Comparison of ENCODE assay signal across 13 cellular contexts in the genomic region with DNA sequence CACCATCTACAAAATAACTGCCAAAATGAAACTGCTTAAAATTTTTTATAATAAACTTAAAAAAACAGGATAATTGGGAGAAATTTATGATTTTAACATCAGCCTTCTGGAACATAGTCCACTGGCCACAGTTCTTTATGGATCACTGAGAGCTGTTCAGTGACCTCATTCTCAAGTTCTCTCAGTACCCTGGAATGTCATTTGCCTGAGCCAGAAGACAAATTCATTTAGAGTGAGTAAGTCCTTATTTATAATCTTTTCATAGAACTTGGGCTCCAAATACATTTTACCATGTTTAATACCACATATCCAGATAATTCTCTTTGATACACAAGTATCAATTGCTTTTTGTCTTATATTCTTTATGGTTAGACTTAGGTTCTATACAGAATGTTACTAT.
A peak's percentile ranks its signal among the peaks of the same experiment; 100 is the strongest.
DNase-seq lines count a peak whose midpoint lies in the region; ATAC-seq and TF ChIP-seq lines count a peak whose summit lies in the region.
"Had no signal": no experiment of that assay in that cellular context is flagged by ENCODE, and none has a peak within 500 bp of the region (broad histone marks: within the 10 kb centered on the region; RNA-seq: fewer than 3 reads in every experiment).

No MANE protein-coding gene starts in this region.

- no peaks in the 10 kb centered on the region for H3K27me3 ChIP-seq in tibial artery

- DNase-seq in HS-5 (ENCODE audit: low read depth) (peak; percentile 39), cardiac fibroblast (ENCODE audit: low read depth in 2 of 2) (peak; percentile 74 to 93), iris pigment epithelial cell (ENCODE audit: low read depth) (peak; percentile 95), tibial artery (no peak), T-helper 2 cell (no peak), NCI-H2171 (lab: John Stamatoyannopoulos, UW) (no peak), NCI-H1436 (lab: John Stamatoyannopoulos, UW) (no peak)
- DNase-seq: activated CD4-positive, alpha-beta T cell treated with anti-CD3 and anti-CD28 coated beads, Interleukin-2, amount 10 ng/mL, durations not matched to agents 7 days and 5 days; anterior cingulate cortex; NCI-H1694; RPMI8226; stimulated activated CD4-positive, alpha-beta T cell treated with anti-CD3 and anti-CD28 coated beads, Interleukin-4, amount 100 ng/mL, for 4 hours had no signal

- H3K27ac ChIP-seq in tibial artery = peak overlapping the region; percentile 82 to 83

- no peaks in the 10 kb centered on the region for H3K9me3 ChIP-seq in tibial artery

- no peak for ATAC-seq in GM19035 (IDR thresholded peaks at IDR 0.05; ENCODE audit: unreplicated experiment)

- TF ChIP-seq CTCF in cardiac fibroblast (IDR thresholded peaks at IDR 0.05; ENCODE audit: low read depth, low read length) (no peak), tibial artery (IDR thresholded peaks at IDR 0.05) (no peak)

- peaks cover 3 to 27% (median 7%) of the 10 kb centered on the region in 3 donors for H3K36me3 ChIP-seq in tibial artery

- H3K4me3 ChIP-seq in cardiac fibroblast (replicated peaks in 1 of 2; ENCODE audit: low read depth in 2 of 2, low read length in 2 of 2) (no peak overlapping the region), tibial artery (no peak overlapping the region)

- peaks cover 0 to 64% (median 12%) of the 10 kb centered on the region in 4 donors for H3K4me1 ChIP-seq in tibial artery

- intact Hi-C loops in tibial artery (cut with DNase I; ENCODE audit: low total_unique reads) = no loop called here

Comparison
In these comparisons a context has a peak if more than half of its experiments do, and no peak if none do; other contexts are left out.
1. DNase-seq: peak in HS-5 (single experiment), cardiac fibroblast (2 of 2) and iris pigment epithelial cell (single experiment); none in tibial artery (0 of 2), T-helper 2 cell (0 of 5), NCI-H2171 (single experiment) and NCI-H1436 (single experiment).